Comparison of ENCODE assay signal across 12 cellular contexts in the genomic region with DNA sequence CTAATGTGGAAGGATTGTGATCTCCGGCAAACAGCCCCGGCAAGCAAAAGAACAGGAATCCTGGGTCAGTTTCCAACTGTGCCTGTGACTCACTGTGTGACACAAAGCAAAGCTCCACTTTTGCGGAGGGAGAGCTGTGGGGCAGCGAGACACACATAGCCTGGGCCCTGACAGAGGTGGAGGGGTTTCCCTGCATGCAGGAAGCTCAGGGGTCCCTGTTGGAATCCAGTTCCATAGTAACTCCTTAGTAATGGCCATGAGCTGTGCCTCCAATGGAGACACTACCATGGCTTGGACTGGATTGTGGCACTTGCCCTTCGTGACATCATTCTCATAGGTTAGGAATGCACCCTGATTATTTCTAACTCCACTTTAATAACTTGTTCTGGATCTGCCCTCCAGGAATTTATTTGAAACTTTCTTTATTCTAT. TPM values are rescaled to one million over a fixed set of nuclear protein-coding genes. Genes with fewer than 3 reads are reported as not detected.
DNase-seq lines count a peak whose midpoint lies in the region; TF ChIP-seq lines count a peak whose summit lies in the region.
"Had no signal": no experiment of that assay in that cellular context is flagged by ENCODE, and none has a peak within 500 bp of the region (broad histone marks: within the 10 kb centered on the region; RNA-seq: fewer than 3 reads in every experiment).

No MANE protein-coding gene starts in this region.

- peak overlapping the region in 3 of 4 donors; percentile 53 to 96 (median 95) for H3K27ac ChIP-seq in esophagus squamous epithelium
- H3K27ac ChIP-seq in colonic mucosa: no peak overlapping the region
- H3K27ac ChIP-seq: foreskin keratinocyte had no signal

- TF ChIP-seq CTCF in esophagus squamous epithelium (IDR thresholded peaks at IDR 0.05) (no peak), colonic mucosa (IDR thresholded peaks at IDR 0.05) (no peak)

- DNase-seq in Daoy (ENCODE audit: low read depth): peak; percentile 64
- peak; percentile 0 for DNase-seq in RPMI8226
- no peak for DNase-seq in esophagus squamous epithelium (lab: John Stamatoyannopoulos, UW)
- peak; percentile 58 for DNase-seq in renal cortical epithelial cell (ENCODE audit: low read depth)
- no peak for DNase-seq in colonic mucosa
- DNase-seq in NCI-H1694 treated with DMSO at 0.1 percent for 48 hours (lab: John Stamatoyannopoulos, UW): no peak
- DNase-seq in effector CD4-positive, alpha-beta T cell: no peak
- no peak for DNase-seq in posterior cingulate gyrus
- DNase-seq: activated gamma-delta T cell; naive thymus-derived CD4-positive, alpha-beta T cell; NCI-H524 had no signal

- H3K4me1 ChIP-seq in esophagus squamous epithelium (peaks cover 6 to 34% (median 7%) of the 10 kb centered on the region in 3 donors), colonic mucosa (no peaks in the 10 kb centered on the region)
- H3K4me1 ChIP-seq: foreskin keratinocyte had no signal

- 30 to 40% methylated on average over 3 to 4 of the region's 5 CpGs for WGBS in esophagus squamous epithelium, 2 donors

- no peak overlapping the region for H3K9ac ChIP-seq in colonic mucosa (ENCODE audit: low read depth in 2 of 2, low read length in 2 of 2)

- H3K27me3 ChIP-seq in esophagus squamous epithelium: no peaks in the 10 kb centered on the region
- H3K27me3 ChIP-seq in colonic mucosa: no peaks in the 10 kb centered on the region

- no peak overlapping the region for H3K4me3 ChIP-seq in esophagus squamous epithelium
- no peak overlapping the region for H3K4me3 ChIP-seq in colonic mucosa

- TF ChIP-seq POLR2A in esophagus squamous epithelium (IDR thresholded peaks at IDR 0.05): no peak

- intact Hi-C loops in esophagus squamous epithelium (cut with DNase I): loop anchor here (5.0 kb wide), 1 partner anchor 46 kb away; the partner anchor contains the start of gene ATF3
- intact Hi-C loops in colonic mucosa (cut with DNase I): no loop called here
- intact Hi-C loops in posterior cingulate gyrus (cut with DNase I): no loop called here

- H3K36me3 ChIP-seq in esophagus squamous epithelium (no peaks in the 10 kb centered on the region), colonic mucosa (no peaks in the 10 kb centered on the region)

- peaks cover 0 to 6% (median 0%) of the 10 kb centered on the region in 3 donors for H3K9me3 ChIP-seq in esophagus squamous epithelium
- H3K9me3 ChIP-seq in colonic mucosa: no peaks in the 10 kb centered on the region

RNA-seq across cellular contexts. Expression of gene ATF3, which starts 47.0 kb away (rescaled TPM):
- 17.8 and 37.4 TPM in 2 replicates for total RNA-seq in Daoy (2014; rRNA removed; shearing (Covaris generic))
- 1 to 10 TPM; 2.1 to 6.5 (median 3.0) TPM for total RNA-seq in esophagus squamous epithelium
- 21.6 and 34.6 TPM in 2 replicates for total RNA-seq in renal cortical epithelial cell
- 10 to 100 TPM; 17.7 to 34.0 TPM for total RNA-seq in colonic mucosa

Comparison
In these comparisons a context has a peak if more than half of its experiments do, and no peak if none do; other contexts are left out.
1. DNase-seq: peak in Daoy (single experiment), RPMI8226 (single experiment) and renal cortical epithelial cell (single experiment); none in esophagus squamous epithelium (single experiment), colonic mucosa (single experiment), NCI-H1694 treated with DMSO at 0.1 percent for 48 hours (single experiment), effector CD4-positive, alpha-beta T cell (single experiment) and posterior cingulate gyrus (0 of 10).